27 cellular contexts compared by ENCODE assay signal in the genomic region with DNA sequence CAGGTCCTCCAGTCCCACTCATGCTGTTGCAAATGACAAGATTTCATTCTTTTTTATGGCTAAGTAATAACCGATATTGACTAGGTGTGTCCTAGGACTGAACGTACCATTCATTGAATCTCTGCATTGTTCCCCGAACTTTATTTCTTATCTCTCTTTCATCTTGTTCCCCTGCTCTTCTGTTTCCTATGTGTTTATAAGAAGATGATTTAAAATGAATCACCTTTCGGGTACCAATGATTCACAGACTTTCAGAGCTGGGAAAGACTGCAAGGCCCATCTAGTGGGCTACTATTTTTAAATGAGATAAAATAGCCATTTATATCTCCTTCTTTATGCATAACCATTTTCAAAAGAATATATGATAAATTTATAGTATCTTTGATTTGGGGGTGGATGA.
DNase-seq lines count a peak whose midpoint lies in the region; ATAC-seq and TF ChIP-seq lines count a peak whose summit lies in the region.
"Had no signal": no experiment of that assay in that cellular context is flagged by ENCODE, and none has a peak within 500 bp of the region (broad histone marks: within the 10 kb centered on the region; RNA-seq: fewer than 3 reads in every experiment).

No MANE protein-coding gene starts in this region.

- no peak overlapping the region for H3K27ac ChIP-seq in breast epithelium
- H3K27ac ChIP-seq in mammary epithelial cell (ENCODE audit: insufficient read depth, low read depth, low read length): no peak overlapping the region
- no peak overlapping the region for H3K27ac ChIP-seq in right atrium auricular region
- H3K27ac ChIP-seq: BLaER1, epithelial cell of prostate, heart right ventricle, upper lobe of right lung had no signal

- dilution Hi-C loops in mammary epithelial cell (cut with HindIII; ENCODE audit: low sequenced_read_pairs): no loop called here

- H3K9ac ChIP-seq in mammary epithelial cell (ENCODE audit: insufficient read depth, low read length): no peak overlapping the region
- H3K9ac ChIP-seq: BLaER1 had no signal

- no peak overlapping the region for H3K27ac Mint-ChIP-seq in MCF 10A (ENCODE audit: low read depth, unreplicated experiment)
- H3K27ac Mint-ChIP-seq: activated naive CD8-positive, alpha-beta T cell treated with anti-CD3 and anti-CD28 coated beads for 36 hours; activated T-helper 17 cell treated with anti-CD3 and anti-CD28 coated beads, Interleukin-2, amount 50 U/mL, for 72 hours; naive thymus-derived CD4-positive, alpha-beta T cell had no signal

- WGBS in mammary epithelial cell (ENCODE audit: low coverage, missing lambda C conversion rate): 18% methylated on average over 4 of the region's 4 CpGs

- ATAC-seq in GM19035 (IDR thresholded peaks at IDR 0.05; ENCODE audit: unreplicated experiment): no peak
- no peak for ATAC-seq in mucosa of descending colon
- ATAC-seq in HG02884 (IDR thresholded peaks at IDR 0.05; ENCODE audit: unreplicated experiment): no peak
- ATAC-seq: activated T-helper 17 cell treated with anti-CD3 and anti-CD28 coated beads, Interleukin-2, amount 50 U/mL, for 72 hours; heart right ventricle; left colon; naive thymus-derived CD4-positive, alpha-beta T cell; Right ventricle myocardium inferior; upper lobe of right lung had no signal

- intact Hi-C loops in MCF 10A (cut with micrococcal nuclease) (no loop called here), breast epithelium (cut with DNase I; ENCODE audit: low total_unique reads) (no loop called here), mammary epithelial cell (cut with micrococcal nuclease) (no loop called here), mucosa of descending colon (cut with DNase I, micrococcal nuclease) (no loop called here)

- H3K9me3 ChIP-seq in breast epithelium (no peaks in the 10 kb centered on the region), mammary epithelial cell (replicated peaks; ENCODE audit: insufficient read depth, low read length) (no peaks in the 10 kb centered on the region), right atrium auricular region (no peaks in the 10 kb centered on the region), mucosa of descending colon (no peaks in the 10 kb centered on the region)
- H3K9me3 ChIP-seq: BLaER1, heart right ventricle, upper lobe of right lung had no signal

- H3K4me1 ChIP-seq in breast epithelium (no peaks in the 10 kb centered on the region), mammary epithelial cell (ENCODE audit: insufficient read depth, low read length) (peaks cover 25% of the 10 kb centered on the region), right atrium auricular region (no peaks in the 10 kb centered on the region), mucosa of descending colon (ENCODE audit: low read depth) (no peaks in the 10 kb centered on the region)
- H3K4me1 ChIP-seq: BLaER1, heart right ventricle, upper lobe of right lung had no signal

- POLR2A ChIA-PET in MCF 10A (lab: Yijun Ruan, JAX): no interaction called here

- peaks cover 20% of the 10 kb centered on the region for H3K4me1 Mint-ChIP-seq in MCF 10A (ENCODE audit: insufficient read depth, unreplicated experiment)
- H3K4me1 Mint-ChIP-seq: activated naive CD8-positive, alpha-beta T cell treated with anti-CD3 and anti-CD28 coated beads for 36 hours; activated T-helper 17 cell treated with anti-CD3 and anti-CD28 coated beads, Interleukin-2, amount 50 U/mL, for 72 hours; naive thymus-derived CD4-positive, alpha-beta T cell had no signal

- H3K27me3 ChIP-seq in breast epithelium (no peaks in the 10 kb centered on the region), mammary epithelial cell (ENCODE audit: insufficient read depth, low read length) (no peaks in the 10 kb centered on the region), right atrium auricular region (no peaks in the 10 kb centered on the region)
- H3K27me3 ChIP-seq: BLaER1, heart right ventricle, upper lobe of right lung had no signal

- in situ Hi-C loops in mammary epithelial cell (cut with MboI; ENCODE audit: low sequenced_read_pairs in 2 of 2): no loop called here

- no peaks in the 10 kb centered on the region for H3K79me2 ChIP-seq in mammary epithelial cell (ENCODE audit: insufficient read depth, low read length)

- H3K36me3 Mint-ChIP-seq in MCF 10A (ENCODE audit: insufficient read depth, unreplicated experiment): no peaks in the 10 kb centered on the region
- H3K36me3 Mint-ChIP-seq: activated naive CD8-positive, alpha-beta T cell treated with anti-CD3 and anti-CD28 coated beads for 36 hours; naive thymus-derived CD4-positive, alpha-beta T cell had no signal

- no peaks in the 10 kb centered on the region for H3K27me3 Mint-ChIP-seq in MCF 10A (ENCODE audit: insufficient read depth, unreplicated experiment)
- H3K27me3 Mint-ChIP-seq: activated naive CD8-positive, alpha-beta T cell treated with anti-CD3 and anti-CD28 coated beads for 36 hours; activated T-helper 17 cell treated with anti-CD3 and anti-CD28 coated beads, Interleukin-2, amount 50 U/mL, for 72 hours; naive thymus-derived CD4-positive, alpha-beta T cell had no signal

- H3K4me2 ChIP-seq in mammary epithelial cell (ENCODE audit: insufficient read depth, low read depth, low read length): no peak overlapping the region
- H3K4me2 ChIP-seq: BLaER1 had no signal

- no TSS peak for BruUV-seq in MCF 10A (replicated peaks; lab: Mats Ljungman, UMichigan)
- no TSS peak for BruUV-seq in mammary epithelial cell (replicated peaks; lab: Mats Ljungman, UMichigan)

- DNase-seq in MCF 10A (ENCODE audit: unreplicated experiment) (peak; percentile 9), breast epithelium (ENCODE audit: low spot score in 2 of 2) (no peak), NCI-H226 (peak; percentile 32), mammary epithelial cell (peak; percentile 72), right atrium auricular region (ENCODE audit: low spot score) (no peak), mucosa of descending colon (no peak)
- DNase-seq: ACHN; activated CD4-positive, alpha-beta T cell treated with anti-CD3 and anti-CD28 coated beads, Interleukin-2, amount 50 U/mL, for 48 hours; activated CD4-positive, CD25-positive, alpha-beta regulatory T cell; activated CD8-positive, alpha-beta memory T cell treated with anti-CD3 and anti-CD28 coated beads, Interleukin-2, amount 50 U/mL, for 4 hours; activated naive CD8-positive, alpha-beta T cell treated with anti-CD3 and anti-CD28 coated beads for 36 hours; H7; heart right ventricle; left colon; mesendoderm; naive thymus-derived CD4-positive, alpha-beta T cell; NCI-H526 treated with DMSO at 0.1 percent for 48 hours; occipital lobe; SW 1271; T1000; upper lobe of right lung had no signal

- no peaks in the 10 kb centered on the region for H3K9me3 Mint-ChIP-seq in MCF 10A (ENCODE audit: unreplicated experiment)

- CTCF ChIA-PET in MCF 10A (lab: Yijun Ruan, JAX): interaction anchor here (0.6 kb wide), 1 partner anchor 820 kb away, joined by 3 read pairs; no protein-coding TSS in a partner anchor
- CTCF ChIA-PET in mammary epithelial cell (lab: Charles Lee; ENCODE audit: low non-redundant PET): no interaction called here

- peak overlapping the region; percentile 32 for H2AFZ ChIP-seq in mammary epithelial cell (ENCODE audit: low read depth, low read length)

- H3K4me3 Mint-ChIP-seq in MCF 10A (ENCODE audit: unreplicated experiment): no peak overlapping the region
- H3K4me3 Mint-ChIP-seq: activated naive CD8-positive, alpha-beta T cell treated with anti-CD3 and anti-CD28 coated beads for 36 hours; activated T-helper 17 cell treated with anti-CD3 and anti-CD28 coated beads, Interleukin-2, amount 50 U/mL, for 72 hours; naive thymus-derived CD4-positive, alpha-beta T cell had no signal

- TF ChIP-seq POLR2A in breast epithelium (IDR thresholded peaks at IDR 0.05): no peak

- no peak for TF ChIP-seq CTCF in MCF 10A (IDR thresholded peaks at IDR 0.05; ENCODE audit: unreplicated experiment)
- no peak for TF ChIP-seq CTCF in breast epithelium (IDR thresholded peaks at IDR 0.05)
- TF ChIP-seq CTCF in mammary epithelial cell (conservative IDR thresholded peaks at IDR 0.05 in 1 of 2, IDR thresholded peaks at IDR 0.05 in 1 of 2; ENCODE audit: extremely low read depth in 1 of 2, insufficient read depth in 1 of 2, low read depth in 1 of 2, low read length in 2 of 2): no peak
- TF ChIP-seq CTCF in right atrium auricular region (IDR thresholded peaks at IDR 0.05): no peak
- no peak for TF ChIP-seq CTCF in mucosa of descending colon (IDR thresholded peaks at IDR 0.05)

- H3K36me3 ChIP-seq in breast epithelium (no peaks in the 10 kb centered on the region), mammary epithelial cell (ENCODE audit: insufficient read depth, low read length) (no peaks in the 10 kb centered on the region), right atrium auricular region (no peaks in the 10 kb centered on the region), mucosa of descending colon (ENCODE audit: low read depth) (no peaks in the 10 kb centered on the region)
- H3K36me3 ChIP-seq: BLaER1, heart right ventricle, upper lobe of right lung had no signal

- H3K4me3 ChIP-seq in breast epithelium (no peak overlapping the region), mammary epithelial cell (replicated peaks in 1 of 3; ENCODE audit: insufficient read depth in 1 of 3, low read depth in 2 of 3, low read length in 3 of 3) (no peak overlapping the region), right atrium auricular region (no peak overlapping the region), mucosa of descending colon (no peak overlapping the region)
- H3K4me3 ChIP-seq: BLaER1, heart right ventricle, upper lobe of right lung had no signal

- H4K20me1 ChIP-seq in mammary epithelial cell (ENCODE audit: insufficient read depth, low read length): no peaks in the 10 kb centered on the region
- H4K20me1 ChIP-seq: BLaER1 had no signal

Comparison
In these comparisons a context has a peak if more than half of its experiments do, and no peak if none do; other contexts are left out.
1. DNase-seq: peak in MCF 10A (single experiment), NCI-H226 (single experiment) and mammary epithelial cell (single experiment); none in breast epithelium (0 of 2), right atrium auricular region (single experiment) and mucosa of descending colon (0 of 3).